ENCODE assay signal across 18 cellular contexts in genomic region chr1:38344705-38345104, GRCh38.
DNase-seq lines count a peak whose midpoint lies in the region; ATAC-seq, FAIRE-seq and TF ChIP-seq lines count a peak whose summit lies in the region.
"Had no signal": no experiment of that assay in that cellular context is flagged by ENCODE, and none has a peak within 500 bp of the region (broad histone marks: within the 10 kb centered on the region; RNA-seq: fewer than 3 reads in every experiment).

No MANE protein-coding gene starts in this region.

- no peaks in the 10 kb centered on the region for H3K79me1 ChIP-seq in neuronal stem cell (ENCODE audit: low read depth, low read length)

- intact Hi-C loops in PC-3 (cut with micrococcal nuclease) (no loop called here), vagina (cut with DNase I) (no loop called here)

- no peak for TF ChIP-seq POLR2A in GM12892 (IDR thresholded peaks at IDR 0.05; ENCODE audit: low read depth, low read length)
- TF ChIP-seq POLR2A in vagina (IDR thresholded peaks at IDR 0.05), result no peak

- no peak overlapping the region for H3K18ac ChIP-seq in neuronal stem cell (ENCODE audit: low read length)

- no peaks in the 10 kb centered on the region for H3K79me2 ChIP-seq in PC-3 (ENCODE audit: low read length)

- no peak overlapping the region for H2BK120ac ChIP-seq in neuronal stem cell (ENCODE audit: low read depth, low read length)

- H2AK5ac ChIP-seq in neuronal stem cell (ENCODE audit: low read depth, low read length), result no peak overlapping the region

- H3K9me3 ChIP-seq in neuronal stem cell (replicated peaks in 1 of 2; ENCODE audit: control insufficient read depth in 2 of 2, insufficient read depth in 1 of 2, low read depth in 1 of 2, low read length in 2 of 2) (peaks cover 11 to 29% of the 10 kb centered on the region in 2 donors), PC-3 (ENCODE audit: low read length) (no peaks in the 10 kb centered on the region), vagina (no peaks in the 10 kb centered on the region)
- H3K9me3 ChIP-seq: A549 had no signal

- no peak overlapping the region for H3K27ac Mint-ChIP-seq in activated T-cell treated with anti-CD3 and anti-CD28 coated beads, Interleukin-2, amount 50 U/mL, for 72 hours
- H3K27ac Mint-ChIP-seq in activated T-cell treated with anti-CD3 and anti-CD28 coated beads, Interleukin-2, amount 50 U/mL, for 24 hours, result no peak overlapping the region

- no peaks in the 10 kb centered on the region for H3F3A ChIP-seq in PC-3 (ENCODE audit: low read length, unreplicated experiment)

- peaks cover 12 to 13% of the 10 kb centered on the region in 2 donors for H3K9me3 Mint-ChIP-seq in activated T-cell treated with anti-CD3 and anti-CD28 coated beads, Interleukin-2, amount 50 U/mL, for 72 hours
- H3K9me3 Mint-ChIP-seq in activated T-cell treated with anti-CD3 and anti-CD28 coated beads, Interleukin-2, amount 50 U/mL, for 24 hours, result peaks cover 14% of the 10 kb centered on the region

- H3K4ac ChIP-seq in neuronal stem cell (ENCODE audit: low read length), result no peak overlapping the region

- H3K27ac ChIP-seq in neuronal stem cell (replicated peaks; ENCODE audit: low read length) (no peak overlapping the region), PC-3 (ENCODE audit: low read length) (no peak overlapping the region), vagina (no peak overlapping the region)
- H3K27ac ChIP-seq: A549 had no signal

- H3K4me2 ChIP-seq in neuronal stem cell (ENCODE audit: insufficient read depth, low read length, poor library complexity, severe bottlenecking), result no peak overlapping the region
- no peak overlapping the region for H3K4me2 ChIP-seq in PC-3 (ENCODE audit: low read length)
- H3K4me2 ChIP-seq: A549 had no signal

- peaks cover 6 to 8% of the 10 kb centered on the region in 2 donors for H3K36me3 Mint-ChIP-seq in activated T-cell treated with anti-CD3 and anti-CD28 coated beads, Interleukin-2, amount 50 U/mL, for 72 hours (ENCODE audit: insufficient read depth in 2 of 2)
- no peaks in the 10 kb centered on the region for H3K36me3 Mint-ChIP-seq in activated T-cell treated with anti-CD3 and anti-CD28 coated beads, Interleukin-2, amount 50 U/mL, for 24 hours (ENCODE audit: low read depth)

- peaks cover 0 to 5% (median 0%) of the 10 kb centered on the region in 3 experiments for H3K27me3 ChIP-seq in neuronal stem cell (ENCODE audit: control insufficient read depth in 3 of 3, insufficient read depth in 3 of 3, low read depth in 1 of 3, low read length in 3 of 3)
- peaks cover 6% of the 10 kb centered on the region; the same call in 1 of the 2 replicates for H3K27me3 ChIP-seq in PC-3 (ENCODE audit: low read length)
- no peaks in the 10 kb centered on the region for H3K27me3 ChIP-seq in vagina

- TF ChIP-seq CTCF in PC-3 (conservative IDR thresholded peaks at IDR 0.05; ENCODE audit: low read depth, low read length) (no peak), vagina (IDR thresholded peaks at IDR 0.05) (no peak)

- no peaks in the 10 kb centered on the region for H3K36me3 ChIP-seq in neuronal stem cell (replicated peaks in 1 of 2; ENCODE audit: control insufficient read depth in 2 of 2, insufficient read depth in 2 of 2, low read length in 2 of 2)
- H3K36me3 ChIP-seq in PC-3 (ENCODE audit: low read depth, low read length), result no peaks in the 10 kb centered on the region
- H3K36me3 ChIP-seq in vagina, result no peaks in the 10 kb centered on the region

- H4K8ac ChIP-seq in neuronal stem cell (ENCODE audit: low read depth, low read length), result no peak overlapping the region

- H2BK15ac ChIP-seq in neuronal stem cell (ENCODE audit: low read length), result no peak overlapping the region

- CTCF ChIA-PET in PC-3 (lab: Charles Lee), result no interaction called here

- H4K91ac ChIP-seq in neuronal stem cell (ENCODE audit: low read depth, low read length, poor library complexity), result no peak overlapping the region

- no TSS peak for BruUV-seq in PC-3 (replicated peaks; lab: Mats Ljungman, UMichigan)

- no peaks in the 10 kb centered on the region for H3K9me2 ChIP-seq in PC-3 (replicated peaks; ENCODE audit: low read length)

- H3K4me1 Mint-ChIP-seq in activated T-cell treated with anti-CD3 and anti-CD28 coated beads, Interleukin-2, amount 50 U/mL, for 72 hours (ENCODE audit: low read depth), result peaks cover 10% of the 10 kb centered on the region
- H3K4me1 Mint-ChIP-seq in activated T-cell treated with anti-CD3 and anti-CD28 coated beads, Interleukin-2, amount 50 U/mL, for 24 hours (ENCODE audit: low read depth), result peaks cover 2% of the 10 kb centered on the region

- no peaks in the 10 kb centered on the region for H4K20me1 ChIP-seq in PC-3 (ENCODE audit: low read length)

- no peak overlapping the region for H3K14ac ChIP-seq in neuronal stem cell (ENCODE audit: low read length)

- H2BK12ac ChIP-seq in neuronal stem cell (ENCODE audit: low read length), result no peak overlapping the region

- WGBS in neuronal stem cell (ENCODE audit: extremely low coverage in 2 of 2, insufficient read length in 2 of 2, insufficient replicate concordance in 1 of 2), 2 donors, result no CpG with 5 or more reads among the region's 4 CpGs

- H2AFZ ChIP-seq in neuronal stem cell (ENCODE audit: low read length) (peak overlapping the region; percentile 52), PC-3 (ENCODE audit: low read length) (no peak overlapping the region)

- H3K9ac ChIP-seq in neuronal stem cell (ENCODE audit: low read depth, low read length, poor library complexity) (no peak overlapping the region), PC-3 (ENCODE audit: low read length) (no peak overlapping the region)

- peak; percentile 39 to 80 for ATAC-seq in activated T-cell treated with anti-CD3 and anti-CD28 coated beads, Interleukin-2, amount 50 U/mL, for 72 hours (replicated peaks in 1 of 2)
- ATAC-seq in PC-3, result no peak
- ATAC-seq: A549, K562 had no signal

- peaks cover 48% of the 10 kb centered on the region for H3K27me3 Mint-ChIP-seq in activated T-cell treated with anti-CD3 and anti-CD28 coated beads, Interleukin-2, amount 50 U/mL, for 72 hours (ENCODE audit: low read depth)
- H3K27me3 Mint-ChIP-seq in activated T-cell treated with anti-CD3 and anti-CD28 coated beads, Interleukin-2, amount 50 U/mL, for 24 hours, result peaks cover 35% of the 10 kb centered on the region

- POLR2A ChIA-PET in PC-3 (lab: Charles Lee; ENCODE audit: unreplicated experiment), result no interaction called here

- peak; percentile 6 to 13 for DNase-seq in activated T-cell treated with anti-CD3 and anti-CD28 coated beads, Interleukin-2, amount 50 U/mL, for 72 hours
- no peak for DNase-seq in activated T-cell treated with anti-CD3 and anti-CD28 coated beads, Interleukin-2, amount 50 U/mL, for 24 hours
- DNase-seq in GM12892 (ENCODE audit: insufficient read length), result no peak
- peak; percentile 8 for DNase-seq in astrocyte of the hippocampus (ENCODE audit: low read depth, low spot score)
- DNase-seq in neuronal stem cell (ENCODE audit: low spot score), result no peak
- DNase-seq in SW480 (ENCODE audit: low spot score), result no peak
- no peak for DNase-seq in PC-3
- no peak for DNase-seq in vagina (ENCODE audit: extremely low spot score in 2 of 2)
- DNase-seq: C1 segment of cervical spinal cord, DMS79 treated with DMSO at 0.1 percent for 48 hours, NCI-H1436, NCI-H2029, NCI-H2171, NCI-H446 treated with DMSO at 0.1 percent for 48 hours had no signal

- no peak overlapping the region for H3K4me3 ChIP-seq in neuronal stem cell (ENCODE audit: low read length in 2 of 2)
- H3K4me3 ChIP-seq in PC-3 (ENCODE audit: low read length), result no peak overlapping the region
- H3K4me3 ChIP-seq in vagina, result no peak overlapping the region
- H3K4me3 ChIP-seq: A549, K562 had no signal

- no peak overlapping the region for H3K4me3 Mint-ChIP-seq in activated T-cell treated with anti-CD3 and anti-CD28 coated beads, Interleukin-2, amount 50 U/mL, for 72 hours
- H3K4me3 Mint-ChIP-seq in activated T-cell treated with anti-CD3 and anti-CD28 coated beads, Interleukin-2, amount 50 U/mL, for 24 hours, result no peak overlapping the region

- FAIRE-seq in GM12892 (lab: Jason Lieb, UNC), result peak; percentile 67
- FAIRE-seq: A549, GM18507, H1, K562 had no signal

- H2BK5ac ChIP-seq in neuronal stem cell (ENCODE audit: low read length), result no peak overlapping the region

- H3K23ac ChIP-seq in neuronal stem cell (ENCODE audit: low read depth, low read length, poor library complexity), result no peak overlapping the region

- H3K4me1 ChIP-seq in neuronal stem cell (ENCODE audit: control insufficient read depth in 2 of 2, insufficient read depth in 1 of 2, low read depth in 1 of 2, low read length in 2 of 2), result peaks cover 2 to 6% of the 10 kb centered on the region in 2 donors
- no peaks in the 10 kb centered on the region for H3K4me1 ChIP-seq in PC-3 (ENCODE audit: insufficient read depth, low read length)
- H3K4me1 ChIP-seq in vagina, result no peaks in the 10 kb centered on the region
- H3K4me1 ChIP-seq: A549 had no signal

Comparison
In these comparisons a context has a peak if more than half of its experiments do, and no peak if none do; other contexts are left out.
1. DNase-seq: peak in activated T-cell treated with anti-CD3 and anti-CD28 coated beads, Interleukin-2, amount 50 U/mL, for 72 hours (2 of 2) and astrocyte of the hippocampus (single experiment); none in activated T-cell treated with anti-CD3 and anti-CD28 coated beads, Interleukin-2, amount 50 U/mL, for 24 hours (single experiment), GM12892 (single experiment), neuronal stem cell (single experiment), SW480 (single experiment), PC-3 (single experiment) and vagina (0 of 2).